8 cellular contexts compared by ENCODE assay signal in the genomic region with DNA sequence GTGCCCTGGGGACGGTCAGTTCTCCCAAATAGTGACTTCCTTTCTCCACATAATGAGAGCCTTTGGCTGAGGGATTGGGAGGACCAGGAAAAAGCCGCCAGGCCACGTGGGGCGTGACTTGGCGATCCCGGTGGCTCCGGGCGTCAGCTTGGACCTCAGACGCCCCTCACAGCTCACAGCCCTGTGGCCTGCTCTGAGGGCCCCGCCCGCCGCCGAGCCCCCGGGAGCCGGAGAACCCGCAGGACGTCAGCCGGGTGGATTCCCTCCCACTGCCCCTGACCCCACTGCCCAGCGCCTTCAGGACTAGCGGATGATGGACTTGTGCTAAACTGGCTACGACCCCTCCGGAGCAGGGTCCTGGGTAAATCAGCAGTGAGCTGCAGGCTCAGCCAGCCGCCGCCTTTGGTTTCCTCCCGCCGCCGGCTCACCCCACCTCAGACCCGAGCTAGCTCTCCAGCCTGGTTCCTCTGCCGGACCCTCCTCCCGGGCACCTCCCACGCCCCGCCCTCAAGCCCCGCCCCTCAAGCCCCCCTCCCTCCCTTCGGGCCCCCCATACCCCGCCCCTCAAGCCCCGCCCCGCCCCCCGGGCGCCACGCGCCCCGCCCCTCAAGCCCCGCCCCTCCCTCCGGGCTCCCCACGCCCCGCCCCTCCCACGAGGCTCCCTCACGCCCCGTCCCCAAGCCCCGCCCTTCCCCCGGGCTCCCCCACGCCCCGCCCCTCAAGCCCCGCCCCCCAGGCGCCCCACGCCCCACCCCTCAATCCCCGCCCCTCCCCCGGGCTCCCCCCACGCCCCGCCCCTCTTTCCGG. TPM values are rescaled to one million over a fixed set of nuclear protein-coding genes. Genes with fewer than 3 reads are reported as not detected.
A peak's percentile ranks its signal among the peaks of the same experiment; 100 is the strongest.
DNase-seq lines count a peak whose midpoint lies in the region; ATAC-seq and TF ChIP-seq lines count a peak whose summit lies in the region.

No MANE protein-coding gene starts in this region.

- peak overlapping the region in 1 of 2 donors; percentile 20 for H3K27ac Mint-ChIP-seq in effector memory CD8-positive, alpha-beta T cell
- peak overlapping the region; percentile 35 for H3K27ac Mint-ChIP-seq in memory B cell

- DNase-seq in NCI-H1436 (lab: John Stamatoyannopoulos, UW) (peak; percentile 83), NCI-H1436 treated with DMSO at 0.1 percent for 48 hours (lab: John Stamatoyannopoulos, UW) (no peak), SHP77 treated with DMSO at 0.1 percent for 48 hours (lab: John Stamatoyannopoulos, UW) (peak; percentile 16), memory B cell (ENCODE audit: low spot score in 2 of 2) (peak in 1 of 2 donors; percentile 69), thyroid gland (peak; percentile 44 to 79)
- peak in 1 of 3 experiments; percentile 31 for DNase-seq in effector memory CD8-positive, alpha-beta T cell

- H3K4me1 Mint-ChIP-seq in effector memory CD8-positive, alpha-beta T cell (ENCODE audit: low read depth in 2 of 2) = peaks cover 3 to 12% of the 10 kb centered on the region in 2 donors
- H3K4me1 Mint-ChIP-seq in memory B cell = peaks cover 12% of the 10 kb centered on the region

- H3K36me3 ChIP-seq in thyroid gland = no peaks in the 10 kb centered on the region

- H3K4me1 ChIP-seq in thyroid gland = peaks cover 25 to 59% of the 10 kb centered on the region in 2 donors

- 4 to 6% methylated on average over 10 to 17 of the region's 61 CpGs for WGBS in thyroid gland, 2 donors

- H3K4me3 ChIP-seq in thyroid gland (replicated peaks in 1 of 3) = peak overlapping the region in 1 of 3 donors; percentile 34

- H3K9me3 ChIP-seq in thyroid gland = no peaks in the 10 kb centered on the region

- peak overlapping the region in 1 of 2 donors; percentile 29 for H3K4me3 Mint-ChIP-seq in effector memory CD8-positive, alpha-beta T cell
- H3K4me3 Mint-ChIP-seq in memory B cell = peak overlapping the region; percentile 49

- ATAC-seq in HG02885 (IDR thresholded peaks at IDR 0.05; ENCODE audit: poor library complexity, unreplicated experiment) (peak; percentile 27), memory B cell (ENCODE audit: low read depth) (peak; percentile 30), GM21619 (IDR thresholded peaks at IDR 0.05; ENCODE audit: unreplicated experiment) (no peak)
- ATAC-seq in effector memory CD8-positive, alpha-beta T cell (replicated peaks) = peak; percentile 14

- no peaks in the 10 kb centered on the region for H3K27me3 Mint-ChIP-seq in effector memory CD8-positive, alpha-beta T cell
- H3K27me3 Mint-ChIP-seq in memory B cell = no peaks in the 10 kb centered on the region

- no peaks in the 10 kb centered on the region for H3K27me3 ChIP-seq in thyroid gland

- H3K9me3 Mint-ChIP-seq in effector memory CD8-positive, alpha-beta T cell = no peaks in the 10 kb centered on the region
- no peaks in the 10 kb centered on the region for H3K9me3 Mint-ChIP-seq in memory B cell

- peaks cover 13% of the 10 kb centered on the region for H3K36me3 Mint-ChIP-seq in effector memory CD8-positive, alpha-beta T cell (ENCODE audit: insufficient read depth)
- H3K36me3 Mint-ChIP-seq in memory B cell = no peaks in the 10 kb centered on the region

- TF ChIP-seq POLR2A in thyroid gland (IDR thresholded peaks at IDR 0.05) = peak in 1 of 2 donors; percentile 51

- H3K27ac ChIP-seq in thyroid gland = peak overlapping the region; percentile 66 to 76 (median 73)

- no peak for TF ChIP-seq CTCF in thyroid gland (IDR thresholded peaks at IDR 0.05)

- intact Hi-C loops in thyroid gland (cut with DNase I) = loop anchor here (10.0 kb wide), 1 partner anchor 340 kb away; no protein-coding TSS in a partner anchor

RNA-seq across cellular contexts. Expression of a gene that starts 10.0 kb away (rescaled TPM):
- 10 to 100 TPM; 42.2 to 82.2 (median 50.2) TPM for total RNA-seq in thyroid gland

RNA-seq across cellular contexts. Expression of a gene that starts 23.5 kb away (rescaled TPM):
- 10 to 100 TPM; 31.4 to 59.6 (median 39.9) TPM for total RNA-seq in thyroid gland
